In genomic region chr11:5476184-5476819, GRCh38 we compare ENCODE assay signal across 9 cellular contexts. TPM values are rescaled to one million over a fixed set of nuclear protein-coding genes. Genes with fewer than 3 reads are reported as not detected.
DNase-seq lines count a peak whose midpoint lies in the region; ATAC-seq, FAIRE-seq and TF ChIP-seq lines count a peak whose summit lies in the region.
"Had no signal": no experiment of that assay in that cellular context is flagged by ENCODE, and none has a peak within 500 bp of the region (broad histone marks: within the 10 kb centered on the region; RNA-seq: fewer than 3 reads in every experiment).

No MANE protein-coding gene starts in this region.

- no peaks in the 10 kb centered on the region for H3K36me3 Mint-ChIP-seq in astrocyte (ENCODE audit: low read depth, unreplicated experiment)

- H3K27me3 ChIP-seq in BE2C (no peaks in the 10 kb centered on the region), astrocyte (ENCODE audit: insufficient read depth, low read length) (no peaks in the 10 kb centered on the region)

- H3K4me2 ChIP-seq in astrocyte (ENCODE audit: low read length) = no peak overlapping the region

- no peak overlapping the region for H3K9ac ChIP-seq in astrocyte (ENCODE audit: low read length)

- no peak overlapping the region for H3K27ac ChIP-seq in astrocyte (ENCODE audit: low read depth, low read length)

- H3K4me1 ChIP-seq in BE2C (no peaks in the 10 kb centered on the region), astrocyte (ENCODE audit: insufficient read depth, low read length) (no peaks in the 10 kb centered on the region)

- H4K20me1 ChIP-seq in astrocyte (ENCODE audit: insufficient read depth, low read length) = no peaks in the 10 kb centered on the region

- H2AFZ ChIP-seq in astrocyte (ENCODE audit: low read depth, low read length) = no peak overlapping the region

- H3K9me3 ChIP-seq in BE2C (no peaks in the 10 kb centered on the region), astrocyte (ENCODE audit: insufficient read depth, low read depth, low read length) (no peaks in the 10 kb centered on the region)

- peaks cover 3% of the 10 kb centered on the region for H3K27me3 Mint-ChIP-seq in astrocyte (ENCODE audit: low read depth, unreplicated experiment)

- FAIRE-seq in astrocyte (lab: Jason Lieb, UNC) = peak; percentile 9

- TF ChIP-seq CTCF in BE2C (IDR thresholded peaks at IDR 0.05; ENCODE audit: low read depth, low read length) = peak; percentile 65
- peak; percentile 89 for TF ChIP-seq CTCF in astrocyte (IDR thresholded peaks at IDR 0.05; ENCODE audit: insufficient read depth, low read depth, low read length)

- no peaks in the 10 kb centered on the region for H3K79me2 ChIP-seq in astrocyte (ENCODE audit: insufficient read depth, low read length)

- no peak overlapping the region for H3K27ac Mint-ChIP-seq in astrocyte (ENCODE audit: unreplicated experiment)

- H3K9me3 Mint-ChIP-seq in astrocyte (ENCODE audit: unreplicated experiment) = peaks cover 3% of the 10 kb centered on the region

- H3K36me3 ChIP-seq in BE2C (no peaks in the 10 kb centered on the region), astrocyte (ENCODE audit: insufficient read depth, low read length) (no peaks in the 10 kb centered on the region)

- H3K4me3 ChIP-seq in BE2C (ENCODE audit: low read depth, low read length) = no peak overlapping the region
- H3K4me3 ChIP-seq in astrocyte (ENCODE audit: insufficient read depth, low read depth, low read length) = no peak overlapping the region

- ATAC-seq in GM18502 (IDR thresholded peaks at IDR 0.05; ENCODE audit: poor library complexity, unreplicated experiment) = peak; percentile 84
- ATAC-seq in HG03095 (IDR thresholded peaks at IDR 0.05; ENCODE audit: unreplicated experiment) = peak; percentile 70

- no peaks in the 10 kb centered on the region for H3K4me1 Mint-ChIP-seq in astrocyte (ENCODE audit: low read depth, unreplicated experiment)

- DNase-seq in BE2C (peak; percentile 15), OCI-M1 (lab: John Stamatoyannopoulos, UW) (peak; percentile 74), astrocyte (ENCODE audit: low read depth) (peak; percentile 13), iPS-NIHi7 (ENCODE audit: extremely low spot score) (peak; percentile 76), NCI-H1092 treated with DMSO at 0.1 percent for 48 hours (lab: John Stamatoyannopoulos, UW) (no peak)
- DNase-seq in stimulated activated CD4-positive, alpha-beta T cell treated with anti-CD3 and anti-CD28 coated beads, Interleukin-1b, Interleukin-23, amount 100 ng/mL, for 24 hours (ENCODE audit: low read depth in 4 of 4, low spot score in 1 of 4) = peak; percentile 2 to 15 (median 9)

- no peak overlapping the region for H3K4me3 Mint-ChIP-seq in astrocyte (ENCODE audit: unreplicated experiment)

RNA-seq across cellular contexts. Expression of gene OR52D1, which starts 12.2 kb away (rescaled TPM):
- polyA plus RNA-seq in BE2C (2012; ENCODE audit: insufficient read depth, insufficient read length, low read depth) = not detected
- total RNA-seq in astrocyte = not detected in 2 replicates
- total RNA-seq: T-helper 1 cell treated with Interleukin-12 subunit alpha and Interleukin-12 subunit beta and Interleukin-4 antibody, amounts not matched to agents 30 ng/mL and 1 ng/mL, for 36 hours had no signal

RNA-seq across cellular contexts. Expression of gene OR51I2, which starts 27.2 kb away (rescaled TPM):
- polyA plus RNA-seq in BE2C (2012; ENCODE audit: insufficient read depth, insufficient read length, low read depth) = not detected
- not detected in 2 replicates for total RNA-seq in astrocyte
- total RNA-seq: T-helper 1 cell treated with Interleukin-12 subunit alpha and Interleukin-12 subunit beta and Interleukin-4 antibody, amounts not matched to agents 30 ng/mL and 1 ng/mL, for 36 hours had no signal

RNA-seq across cellular contexts. Expression of gene UBQLN3, which starts 33.5 kb away (rescaled TPM):
- not detected for polyA plus RNA-seq in BE2C (2012; ENCODE audit: insufficient read depth, insufficient read length, low read depth)
- not detected in 2 replicates for total RNA-seq in astrocyte
- total RNA-seq: T-helper 1 cell treated with Interleukin-12 subunit alpha and Interleukin-12 subunit beta and Interleukin-4 antibody, amounts not matched to agents 30 ng/mL and 1 ng/mL, for 36 hours had no signal

RNA-seq across cellular contexts. Expression of gene OR51I1, which starts 35.0 kb away (rescaled TPM):
- not detected for polyA plus RNA-seq in BE2C (2012; ENCODE audit: insufficient read depth, insufficient read length, low read depth)
- not detected in 2 replicates for total RNA-seq in astrocyte
- total RNA-seq: T-helper 1 cell treated with Interleukin-12 subunit alpha and Interleukin-12 subunit beta and Interleukin-4 antibody, amounts not matched to agents 30 ng/mL and 1 ng/mL, for 36 hours had no signal

RNA-seq across cellular contexts. Expression of gene UBQLNL, which starts 40.2 kb away (rescaled TPM):
- not detected for polyA plus RNA-seq in BE2C (2012; ENCODE audit: insufficient read depth, insufficient read length, low read depth)
- total RNA-seq in astrocyte = 0.27 TPM in 1 of 2 replicates, not detected in the other
